ENCODE assay signal across 11 cellular contexts in the genomic region with DNA sequence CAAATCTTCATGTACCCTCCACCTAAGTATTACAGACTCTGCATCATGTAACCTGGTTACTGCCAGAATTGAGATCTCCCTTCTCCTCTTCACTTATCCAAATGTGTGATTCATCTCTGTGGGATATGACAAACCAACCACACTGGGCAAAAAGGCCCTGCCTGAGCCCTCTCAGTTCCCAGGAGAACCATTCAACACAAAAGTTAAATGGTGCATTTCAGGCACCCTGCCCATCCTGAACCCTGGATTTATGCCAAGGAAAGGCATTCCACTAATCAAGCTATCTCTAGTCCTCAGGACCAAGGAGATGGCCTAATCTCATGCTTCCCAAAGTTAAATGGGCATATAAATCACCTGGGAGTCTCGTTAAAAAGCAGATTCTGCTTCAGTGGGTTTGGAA.
DNase-seq lines count a peak whose midpoint lies in the region; ATAC-seq and TF ChIP-seq lines count a peak whose summit lies in the region.
"Had no signal": no experiment of that assay in that cellular context is flagged by ENCODE, and none has a peak within 500 bp of the region (broad histone marks: within the 10 kb centered on the region; RNA-seq: fewer than 3 reads in every experiment).

No MANE protein-coding gene starts in this region.

- H3K36me3 ChIP-seq in WERI-Rb-1: no peaks in the 10 kb centered on the region
- H3K36me3 ChIP-seq: uterus had no signal

- ATAC-seq in HG03175 (IDR thresholded peaks at IDR 0.05; ENCODE audit: unreplicated experiment) (no peak), WTC11 (no peak)

- no peaks in the 10 kb centered on the region for H3K27me3 Mint-ChIP-seq in WTC11 (ENCODE audit: low read depth)

- no peak overlapping the region for H3K27ac ChIP-seq in WERI-Rb-1
- H3K27ac ChIP-seq: uterus had no signal

- POLR2A ChIA-PET in WTC11 (lab: Charles Lee): no interaction called here

- no peaks in the 10 kb centered on the region for H3K9me3 ChIP-seq in WERI-Rb-1 (ENCODE audit: severe bottlenecking)
- H3K9me3 ChIP-seq: uterus had no signal

- CTCF ChIA-PET in WTC11 (lab: Charles Lee): no interaction called here

- H3K4me3 ChIP-seq in epithelial cell of proximal tubule (ENCODE audit: low read depth, low read length) (no peak overlapping the region), WERI-Rb-1 (ENCODE audit: low read depth, low read length) (no peak overlapping the region)
- H3K4me3 ChIP-seq: uterus had no signal

- no peak overlapping the region for H3K4me3 Mint-ChIP-seq in WTC11

- peaks cover 74% of the 10 kb centered on the region for H3K4me1 Mint-ChIP-seq in WTC11

- no peaks in the 10 kb centered on the region for H3K9me3 Mint-ChIP-seq in WTC11

- no peaks in the 10 kb centered on the region for H3K36me3 Mint-ChIP-seq in WTC11

- no peak overlapping the region for H3K27ac Mint-ChIP-seq in WTC11

- peak; percentile 17 for DNase-seq in stimulated activated CD4-positive, alpha-beta T cell treated with anti-CD3 and anti-CD28 coated beads, Interleukin-15, amount 100 ng/mL, for 24 hours
- DNase-seq in stimulated activated CD4-positive, alpha-beta T cell treated with anti-CD3 and anti-CD28 coated beads, Interleukin-4, amount 100 ng/mL, for 1 hour: no peak
- peak; percentile 58 for DNase-seq in NCI-H2107 treated with DMSO at 0.1 percent for 48 hours (lab: John Stamatoyannopoulos, UW; ENCODE audit: unreplicated experiment)
- DNase-seq in epithelial cell of proximal tubule (ENCODE audit: low read depth): peak; percentile 86
- DNase-seq in stimulated activated naive CD4-positive, alpha-beta T cell treated with Interleukin-2 at 50 U/mL for 16 hours (lab: John Stamatoyannopoulos, UW): no peak
- DNase-seq in WERI-Rb-1: no peak
- no peak for DNase-seq in WTC11 (ENCODE audit: low spot score)
- DNase-seq: Kasumi-1; stimulated activated CD4-positive, alpha-beta T cell treated with anti-CD3 and anti-CD28 coated beads, Interleukin-12 subunit alpha, Interleukin-12 subunit beta, amount 100 ng/mL, for 4 hours had no signal

- TF ChIP-seq CTCF in epithelial cell of proximal tubule (conservative IDR thresholded peaks at IDR 0.05; ENCODE audit: low read depth, low read length): no peak
- no peak for TF ChIP-seq CTCF in WERI-Rb-1 (IDR thresholded peaks at IDR 0.05; ENCODE audit: low read depth, low read length)
- TF ChIP-seq CTCF in WTC11 (IDR thresholded peaks at IDR 0.05): no peak

- no peaks in the 10 kb centered on the region for H3K27me3 ChIP-seq in WERI-Rb-1 (ENCODE audit: insufficient read depth, low read depth, severe bottlenecking)
- H3K27me3 ChIP-seq: uterus had no signal

TF ChIP-seq in WTC11, 78 proteins besides CTCF, POLR2A, EP300 and RAD21:
- TF ChIP-seq, protein P1, sequence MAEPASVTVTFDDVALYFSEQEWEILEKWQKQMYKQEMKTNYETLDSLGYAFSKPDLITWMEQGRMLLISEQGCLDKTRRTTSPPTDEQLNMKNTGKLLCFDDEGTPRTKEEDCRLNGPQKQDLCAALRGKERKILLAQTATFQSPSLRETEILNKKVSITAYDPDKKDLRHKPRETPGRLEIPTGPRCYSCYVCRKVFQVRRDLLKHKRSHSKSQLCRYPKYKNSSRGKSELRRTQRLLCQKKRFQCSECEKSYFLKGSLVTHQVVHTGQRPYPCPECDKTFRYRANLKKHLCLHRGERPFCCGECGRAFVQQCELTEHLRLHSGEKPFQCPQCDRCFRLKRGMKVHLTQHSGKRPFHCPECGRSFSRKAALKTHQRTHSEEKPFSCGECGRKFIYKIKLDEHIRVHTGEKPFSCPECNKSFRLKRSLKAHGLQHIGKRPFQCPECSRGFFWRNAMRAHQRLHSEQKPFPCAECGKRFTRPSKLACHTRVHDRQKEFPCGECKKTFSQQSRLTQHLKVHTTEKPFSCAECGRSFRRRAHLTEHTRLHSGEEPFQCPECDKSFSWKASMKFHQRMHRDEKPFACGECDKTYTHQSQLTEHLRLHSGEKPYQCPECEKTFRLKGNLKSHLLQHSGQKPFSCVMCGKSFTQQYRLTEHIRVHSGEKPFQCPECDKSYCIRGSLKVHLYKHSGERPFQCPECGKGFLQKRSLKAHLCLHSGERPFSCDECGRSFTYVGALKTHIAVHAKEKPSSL (CRISPR knock-in tag; conservative IDR thresholded peaks at IDR 0.05): no peak
- no peak for TF ChIP-seq CREB1 (CRISPR knock-in tag; IDR thresholded peaks at IDR 0.05)
- TF ChIP-seq ZNF671 (CRISPR knock-in tag; IDR thresholded peaks at IDR 0.05): no peak
- TF ChIP-seq SP1 (CRISPR knock-in tag; conservative IDR thresholded peaks at IDR 0.05): no peak
- TF ChIP-seq, protein P2, sequence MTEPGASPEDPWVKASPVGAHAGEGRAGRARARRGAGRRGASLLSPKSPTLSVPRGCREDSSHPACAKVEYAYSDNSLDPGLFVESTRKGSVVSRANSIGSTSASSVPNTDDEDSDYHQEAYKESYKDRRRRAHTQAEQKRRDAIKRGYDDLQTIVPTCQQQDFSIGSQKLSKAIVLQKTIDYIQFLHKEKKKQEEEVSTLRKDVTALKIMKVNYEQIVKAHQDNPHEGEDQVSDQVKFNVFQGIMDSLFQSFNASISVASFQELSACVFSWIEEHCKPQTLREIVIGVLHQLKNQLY (CRISPR knock-in tag; IDR thresholded peaks at IDR 0.05): no peak
- TF ChIP-seq, protein P3, sequence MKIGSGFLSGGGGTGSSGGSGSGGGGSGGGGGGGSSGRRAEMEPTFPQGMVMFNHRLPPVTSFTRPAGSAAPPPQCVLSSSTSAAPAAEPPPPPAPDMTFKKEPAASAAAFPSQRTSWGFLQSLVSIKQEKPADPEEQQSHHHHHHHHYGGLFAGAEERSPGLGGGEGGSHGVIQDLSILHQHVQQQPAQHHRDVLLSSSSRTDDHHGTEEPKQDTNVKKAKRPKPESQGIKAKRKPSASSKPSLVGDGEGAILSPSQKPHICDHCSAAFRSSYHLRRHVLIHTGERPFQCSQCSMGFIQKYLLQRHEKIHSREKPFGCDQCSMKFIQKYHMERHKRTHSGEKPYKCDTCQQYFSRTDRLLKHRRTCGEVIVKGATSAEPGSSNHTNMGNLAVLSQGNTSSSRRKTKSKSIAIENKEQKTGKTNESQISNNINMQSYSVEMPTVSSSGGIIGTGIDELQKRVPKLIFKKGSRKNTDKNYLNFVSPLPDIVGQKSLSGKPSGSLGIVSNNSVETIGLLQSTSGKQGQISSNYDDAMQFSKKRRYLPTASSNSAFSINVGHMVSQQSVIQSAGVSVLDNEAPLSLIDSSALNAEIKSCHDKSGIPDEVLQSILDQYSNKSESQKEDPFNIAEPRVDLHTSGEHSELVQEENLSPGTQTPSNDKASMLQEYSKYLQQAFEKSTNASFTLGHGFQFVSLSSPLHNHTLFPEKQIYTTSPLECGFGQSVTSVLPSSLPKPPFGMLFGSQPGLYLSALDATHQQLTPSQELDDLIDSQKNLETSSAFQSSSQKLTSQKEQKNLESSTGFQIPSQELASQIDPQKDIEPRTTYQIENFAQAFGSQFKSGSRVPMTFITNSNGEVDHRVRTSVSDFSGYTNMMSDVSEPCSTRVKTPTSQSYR (CRISPR knock-in tag; IDR thresholded peaks at IDR 0.05): no peak
- TF ChIP-seq ZNF317 (CRISPR knock-in tag; IDR thresholded peaks at IDR 0.05; ENCODE audit: borderline replicate concordance, low read depth): no peak
TF ChIP-seq in WTC11: peak in this region for 0.

Comparison
In these comparisons a context has a peak if more than half of its experiments do, and no peak if none do; other contexts are left out.
1. DNase-seq: peak in stimulated activated CD4-positive, alpha-beta T cell treated with anti-CD3 and anti-CD28 coated beads, Interleukin-15, amount 100 ng/mL, for 24 hours (single experiment), NCI-H2107 treated with DMSO at 0.1 percent for 48 hours (single experiment) and epithelial cell of proximal tubule (single experiment); none in stimulated activated CD4-positive, alpha-beta T cell treated with anti-CD3 and anti-CD28 coated beads, Interleukin-4, amount 100 ng/mL, for 1 hour (single experiment), stimulated activated naive CD4-positive, alpha-beta T cell treated with Interleukin-2 at 50 U/mL for 16 hours (single experiment), WERI-Rb-1 (single experiment) and WTC11 (single experiment).